ENCODE assay signal across 17 cellular contexts in the genomic region with DNA sequence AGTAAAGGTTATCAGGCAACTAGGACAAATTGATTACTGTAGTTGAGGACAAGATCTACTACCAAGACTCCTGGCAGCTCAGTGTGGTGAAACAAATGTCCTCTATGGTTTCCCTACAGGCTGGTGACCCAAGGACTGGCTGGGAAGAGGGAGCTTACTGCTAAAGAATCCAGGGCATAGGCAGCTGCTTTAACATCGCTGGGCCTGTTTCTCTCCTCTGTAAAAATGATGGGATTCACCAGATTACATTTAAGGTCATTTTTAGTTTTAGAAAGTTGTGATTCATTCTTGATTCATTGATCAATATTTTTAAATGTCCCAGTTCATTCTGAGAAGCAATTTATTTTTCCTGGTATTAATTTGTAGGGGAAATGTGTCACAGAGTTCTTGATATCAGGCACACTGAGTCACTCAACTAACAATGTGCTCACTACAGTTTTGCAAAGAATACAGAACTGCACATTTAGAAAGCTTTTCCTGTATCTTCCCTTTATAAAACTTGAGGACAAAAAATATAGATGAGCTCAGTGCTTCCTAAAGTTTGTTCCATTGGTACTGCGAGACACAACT. TPM values are rescaled to one million over a fixed set of nuclear protein-coding genes. Genes with fewer than 3 reads are reported as not detected.
DNase-seq lines count a peak whose midpoint lies in the region; ATAC-seq, FAIRE-seq and TF ChIP-seq lines count a peak whose summit lies in the region.
"Had no signal": no experiment of that assay in that cellular context is flagged by ENCODE, and none has a peak within 500 bp of the region (broad histone marks: within the 10 kb centered on the region; RNA-seq: fewer than 3 reads in every experiment).

No MANE protein-coding gene starts in this region.

- H3K27ac ChIP-seq in ACC112 (ENCODE audit: low read depth, low read length), result peak overlapping the region; percentile 62
- H3K27ac ChIP-seq: 22Rv1, BLaER1 had no signal

- H3K4me1 ChIP-seq in ACC112 (ENCODE audit: control insufficient read depth, insufficient read depth, low read length, unreplicated experiment), result peaks cover 18% of the 10 kb centered on the region
- H3K4me1 ChIP-seq: BLaER1, Caco-2 had no signal

- no peaks in the 10 kb centered on the region for H3K36me3 ChIP-seq in ACC112 (ENCODE audit: insufficient read depth, low read length)
- H3K36me3 ChIP-seq: BLaER1 had no signal

- peak overlapping the region; percentile 69 for H2AFZ ChIP-seq in ACC112 (ENCODE audit: low read length, unreplicated experiment)

- H3K4me3 ChIP-seq in ACC112 (ENCODE audit: low read depth, low read length) (no peak overlapping the region), fibroblast of the aortic adventitia (ENCODE audit: low read depth, low read length) (no peak overlapping the region)
- H3K4me3 ChIP-seq: BLaER1 had no signal

- FAIRE-seq in GM12891 (lab: Jason Lieb, UNC) (no peak), H54 (lab: Jason Lieb, UNC) (no peak)
- FAIRE-seq: GM19239 had no signal

- no peak for TF ChIP-seq CTCF in fibroblast of the aortic adventitia (IDR thresholded peaks at IDR 0.05; ENCODE audit: insufficient read depth, low read length)

- no peaks in the 10 kb centered on the region for H3K27me3 ChIP-seq in ACC112 (ENCODE audit: insufficient read depth, low read length)
- H3K27me3 ChIP-seq: BLaER1 had no signal

- TF ChIP-seq POLR2A in GM12891 (IDR thresholded peaks at IDR 0.05; ENCODE audit: low read depth, low read length) (no peak), H54 (IDR thresholded peaks at IDR 0.05; ENCODE audit: low read depth, low read length) (no peak)

- no peaks in the 10 kb centered on the region for H3K79me2 ChIP-seq in ACC112 (ENCODE audit: control insufficient read depth, insufficient read depth, low read length, unreplicated experiment)

- no peak for DNase-seq in activated CD4-positive, CD25-positive, alpha-beta regulatory T cell (lab: John Stamatoyannopoulos, UW)
- DNase-seq in dermis blood vessel endothelial cell, result peak; percentile 75
- peak; percentile 26 for DNase-seq in fibroblast of the aortic adventitia (ENCODE audit: low read depth)
- no peak for DNase-seq in GM12891 (ENCODE audit: insufficient read length, low spot score)
- no peak for DNase-seq in activated T-cell treated with anti-CD3 and anti-CD28 coated beads for 4 hours
- DNase-seq in H54 (ENCODE audit: insufficient read length, low spot score), result no peak
- DNase-seq: AML-193; Caco-2; CD8-positive, alpha-beta memory T cell; DND-41; GDM1 had no signal

- peak; percentile 51 to 63 for ATAC-seq in activated CD4-positive, CD25-positive, alpha-beta regulatory T cell treated with anti-CD3 and anti-CD28 coated beads, Interleukin-2, amount 50 U/mL, for 24 hours
- ATAC-seq: HCT116 had no signal

TF ChIP-seq in GM12891, 5 proteins besides CTCF, POLR2A, EP300 and RAD21:
- no peak for TF ChIP-seq PAX5 (IDR thresholded peaks at IDR 0.05; ENCODE audit: insufficient read depth, low read length, severe bottlenecking)
- no peak for TF ChIP-seq SPI1 (IDR thresholded peaks at IDR 0.05; ENCODE audit: low read depth, low read length)
- TF ChIP-seq POU2F2 (IDR thresholded peaks at IDR 0.05; ENCODE audit: low read depth, low read length), result no peak
- TF ChIP-seq POLR2AphosphoS5 (IDR thresholded peaks at IDR 0.05; ENCODE audit: low read depth, low read length), result no peak
- no peak for TF ChIP-seq TAF1 (IDR thresholded peaks at IDR 0.05; ENCODE audit: low read depth, low read length)

RNA-seq across cellular contexts. Expression of gene FAM124A, which starts 19.6 kb away (rescaled TPM):
- total RNA-seq in dermis blood vessel endothelial cell (9.4 and 9.7 TPM in 2 replicates), fibroblast of the aortic adventitia (ENCODE audit: low replicate concordance) (3.3 TPM in 1 of 2 replicates, not detected in the other)
- polyA plus RNA-seq in GM12891 (2012; ENCODE audit: low read depth, missing spikeins), result not detected
- polyA plus RNA-seq: CD8-positive, alpha-beta memory T cell had no signal

Comparison
In these comparisons a context has a peak if more than half of its experiments do, and no peak if none do; other contexts are left out.
1. DNase-seq: peak in dermis blood vessel endothelial cell (single experiment) and fibroblast of the aortic adventitia (single experiment); none in activated CD4-positive, CD25-positive, alpha-beta regulatory T cell (0 of 4), GM12891 (single experiment), activated T-cell treated with anti-CD3 and anti-CD28 coated beads for 4 hours (single experiment) and H54 (single experiment).